ENCODE assay signal across 11 cellular contexts in the genomic region with DNA sequence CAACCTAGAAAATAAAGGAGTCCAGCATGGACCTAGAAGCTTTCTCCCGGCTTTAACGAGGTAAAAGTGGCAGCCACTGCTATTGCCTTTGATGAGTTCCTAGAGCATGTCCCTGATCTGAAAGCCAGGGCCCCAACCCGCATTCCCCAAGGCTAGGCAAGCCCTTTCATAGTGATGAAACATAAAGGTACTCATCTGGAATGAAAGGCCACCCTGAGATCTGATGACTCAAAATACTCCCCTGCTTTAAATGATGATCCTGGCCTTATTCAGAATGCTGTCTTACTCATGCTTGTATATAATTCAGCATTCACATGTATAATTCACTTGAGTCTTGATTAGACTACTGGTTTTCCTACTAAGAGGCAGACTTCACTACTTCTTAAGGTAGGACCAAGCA. TPM values are rescaled to one million over a fixed set of nuclear protein-coding genes. Genes with fewer than 3 reads are reported as not detected.
DNase-seq lines count a peak whose midpoint lies in the region; ATAC-seq and TF ChIP-seq lines count a peak whose summit lies in the region.
"Had no signal": no experiment of that assay in that cellular context is flagged by ENCODE, and none has a peak within 500 bp of the region (broad histone marks: within the 10 kb centered on the region; RNA-seq: fewer than 3 reads in every experiment).

No MANE protein-coding gene starts in this region.

- H3K4me3 ChIP-seq in BJ (ENCODE audit: low read depth, low read length), result no peak overlapping the region
- no peak overlapping the region for H3K4me3 ChIP-seq in mammary epithelial cell (replicated peaks in 1 of 3; ENCODE audit: insufficient read depth in 1 of 3, low read depth in 2 of 3, low read length in 3 of 3)
- no peak overlapping the region for H3K4me3 ChIP-seq in gastrocnemius medialis
- H3K4me3 ChIP-seq: mucosa of descending colon had no signal

- H3K36me3 ChIP-seq in BJ (ENCODE audit: control insufficient read depth, insufficient read depth, low read length), result peaks cover 11% of the 10 kb centered on the region
- H3K36me3 ChIP-seq in mammary epithelial cell (ENCODE audit: insufficient read depth, low read length), result peaks cover 19% of the 10 kb centered on the region
- H3K36me3 ChIP-seq in gastrocnemius medialis, result peaks cover 0 to 64% of the 10 kb centered on the region in 2 donors

- no TSS peak for BruUV-seq in mammary epithelial cell (replicated peaks; lab: Mats Ljungman, UMichigan)

- peak overlapping the region; percentile 61 for H3K4me2 ChIP-seq in mammary epithelial cell (ENCODE audit: insufficient read depth, low read depth, low read length)

- intact Hi-C loops in mammary epithelial cell (cut with micrococcal nuclease), result loop anchor here (1.0 to 10.0 kb wide), 5 partner anchors 21 to 238 kb away; partner anchors contain the start of gene SERINC3
- intact Hi-C loops in gastrocnemius medialis (cut with DNase I; ENCODE audit: low total_unique reads), result loop anchor here (10.0 kb wide), 1 partner anchor 858 kb away; no protein-coding TSS in a partner anchor

- TF ChIP-seq CTCF in BJ (IDR thresholded peaks at IDR 0.05; ENCODE audit: insufficient read depth, low read depth, low read length), result no peak
- TF ChIP-seq CTCF in mammary epithelial cell (conservative IDR thresholded peaks at IDR 0.05 in 1 of 2, IDR thresholded peaks at IDR 0.05 in 1 of 2; ENCODE audit: extremely low read depth in 1 of 2, insufficient read depth in 1 of 2, low read depth in 1 of 2, low read length in 2 of 2), result no peak
- no peak for TF ChIP-seq CTCF in gastrocnemius medialis (IDR thresholded peaks at IDR 0.05 in 4 of 5, conservative IDR thresholded peaks at IDR 0.05 in 1 of 5)

- H3K27me3 ChIP-seq in BJ (ENCODE audit: control insufficient read depth, insufficient read depth, low read length) (no peaks in the 10 kb centered on the region), mammary epithelial cell (ENCODE audit: insufficient read depth, low read length) (no peaks in the 10 kb centered on the region), gastrocnemius medialis (no peaks in the 10 kb centered on the region)

- no peak for TF ChIP-seq POLR2A in gastrocnemius medialis (IDR thresholded peaks at IDR 0.05)

- no peaks in the 10 kb centered on the region for H3K9me3 ChIP-seq in mammary epithelial cell (replicated peaks; ENCODE audit: insufficient read depth, low read length)
- no peaks in the 10 kb centered on the region for H3K9me3 ChIP-seq in gastrocnemius medialis
- H3K9me3 ChIP-seq: mucosa of descending colon had no signal

- H2AFZ ChIP-seq in mammary epithelial cell (ENCODE audit: low read depth, low read length), result no peak overlapping the region

- H3K4me1 ChIP-seq in mammary epithelial cell (ENCODE audit: insufficient read depth, low read length), result peaks cover 41% of the 10 kb centered on the region
- H3K4me1 ChIP-seq in gastrocnemius medialis, result peaks cover 42 to 57% of the 10 kb centered on the region in 2 donors

- POLR2A ChIA-PET in BJ (lab: Charles Lee), result no interaction called here

- H3K79me2 ChIP-seq in mammary epithelial cell (ENCODE audit: insufficient read depth, low read length), result peaks cover 11% of the 10 kb centered on the region

- CTCF ChIA-PET in BJ (lab: Yijun Ruan, JAX), result no interaction called here
- CTCF ChIA-PET in mammary epithelial cell (lab: Charles Lee; ENCODE audit: low non-redundant PET), result no interaction called here

- 13% methylated on average over 2 of the region's 3 CpGs for WGBS in mammary epithelial cell (ENCODE audit: low coverage, missing lambda C conversion rate)

- peak overlapping the region; percentile 100 for H3K27ac ChIP-seq in mammary epithelial cell (ENCODE audit: insufficient read depth, low read depth, low read length)
- H3K27ac ChIP-seq in gastrocnemius medialis, result peak overlapping the region; percentile 82 to 93 (median 91)

- in situ Hi-C loops in mammary epithelial cell (cut with MboI; ENCODE audit: low sequenced_read_pairs in 2 of 2) (loop anchor here in 1 of 2 donors (5.0 kb wide), 1 partner anchor 75 kb away; no protein-coding TSS in a partner anchor), gastrocnemius medialis (cut with MboI; ENCODE audit: low sequenced_read_pairs in 4 of 4) (no loop called here)

- ATAC-seq in gastrocnemius medialis, result no peak
- no peak for ATAC-seq in HG03521 (IDR thresholded peaks at IDR 0.05; ENCODE audit: unreplicated experiment)
- ATAC-seq in HG03442 (IDR thresholded peaks at IDR 0.05; ENCODE audit: unreplicated experiment), result no peak
- ATAC-seq: mucosa of descending colon had no signal

- H4K20me1 ChIP-seq in mammary epithelial cell (ENCODE audit: insufficient read depth, low read length), result no peaks in the 10 kb centered on the region

- dilution Hi-C loops in mammary epithelial cell (cut with HindIII; ENCODE audit: low sequenced_read_pairs), result no loop called here

- DNase-seq in BJ (ENCODE audit: low read depth) (peak; percentile 60), NCI-H226 (peak; percentile 87), mammary epithelial cell (peak; percentile 97), gastrocnemius medialis (no peak), NCI-H2081 treated with DMSO at 0.1 percent for 48 hours (lab: John Stamatoyannopoulos, UW) (no peak), NCI-H774 (lab: John Stamatoyannopoulos, UW) (no peak)
- DNase-seq: dermis blood vessel endothelial cell, MM.1S, mucosa of descending colon had no signal

- peak overlapping the region; percentile 85 for H3K9ac ChIP-seq in mammary epithelial cell (ENCODE audit: insufficient read depth, low read length)

RNA-seq across cellular contexts. Expression of gene TTPAL, which starts 21.3 kb away (rescaled TPM):
- 9.4 and 13.8 TPM in 2 replicates for polyA plus RNA-seq in BJ (2011; rRNA removed)
- polyA minus RNA-seq in BJ (2011; rRNA and poly(A)+ RNA removed), result 18.0 and 20.6 TPM in 2 replicates
- 10 to 100 TPM; 59.0 TPM for total RNA-seq in mammary epithelial cell
- 16.1 TPM for polyA plus RNA-seq in mammary epithelial cell
- 72.9 TPM for polyA minus RNA-seq in mammary epithelial cell
- total RNA-seq in gastrocnemius medialis, result 1 to 10 TPM; 3.5 to 5.0 (median 4.7) TPM

RNA-seq across cellular contexts. Expression of gene SERINC3, which starts 24.9 kb away (rescaled TPM):
- 284 and 333 TPM in 2 replicates for polyA plus RNA-seq in BJ (2011; rRNA removed)
- 255 and 406 TPM in 2 replicates for polyA minus RNA-seq in BJ (2011; rRNA and poly(A)+ RNA removed)
- 100 to 1,000 TPM; 101 to 153 TPM for total RNA-seq in mammary epithelial cell
- 169 TPM for polyA plus RNA-seq in mammary epithelial cell
- 194 TPM for polyA minus RNA-seq in mammary epithelial cell
- 100 to 1,000 TPM in 3 of 4 donors, 10 to 100 TPM in 1; 93.3 to 174 (median 139) TPM for total RNA-seq in gastrocnemius medialis

Comparison
In these comparisons a context has a peak if more than half of its experiments do, and no peak if none do; other contexts are left out.
1. DNase-seq: peak in BJ (single experiment), NCI-H226 (single experiment) and mammary epithelial cell (single experiment); none in gastrocnemius medialis (0 of 2), NCI-H2081 treated with DMSO at 0.1 percent for 48 hours (single experiment) and NCI-H774 (single experiment).
2. RNA of gene TTPAL, which starts 21.3 kb away (total RNA-seq): 59.0 TPM in mammary epithelial cell; 3.5 to 5.0 TPM in gastrocnemius medialis; every median in the first group is over 4 times any median in the second.